11 cellular contexts compared by ENCODE assay signal in genomic region chr18:68840554-68841263, GRCh38. TPM values are rescaled to one million over a fixed set of nuclear protein-coding genes. Genes with fewer than 3 reads are reported as not detected.
DNase-seq lines count a peak whose midpoint lies in the region; ATAC-seq and TF ChIP-seq lines count a peak whose summit lies in the region.
"Had no signal": no experiment of that assay in that cellular context is flagged by ENCODE, and none has a peak within 500 bp of the region (broad histone marks: within the 10 kb centered on the region; RNA-seq: fewer than 3 reads in every experiment).

No MANE protein-coding gene starts in this region.

- H3K4me3 Mint-ChIP-seq in H9, result no peak overlapping the region
- H3K4me3 Mint-ChIP-seq: activated T-cell treated with anti-CD3 and anti-CD28 coated beads, Interleukin-2, amount 50 U/mL, for 4 hours; stimulated activated naive CD8-positive, alpha-beta T cell treated with anti-CD3 and anti-CD28 coated beads, Interleukin-15, Interleukin-2, amounts not matched to agents 100 ng/mL and 50 ng/mL, for 24 hours had no signal

- H2BK12ac ChIP-seq in H9 (ENCODE audit: insufficient read length, low read depth, low read length), result no peak overlapping the region

- H4K20me1 ChIP-seq in H9 (ENCODE audit: control insufficient read depth, insufficient read depth, insufficient read length), result no peaks in the 10 kb centered on the region

- no peak overlapping the region for H3K4ac ChIP-seq in H9 (ENCODE audit: low read depth, low read length)

- no peak for ATAC-seq in GM19397 (IDR thresholded peaks at IDR 0.05; ENCODE audit: unreplicated experiment)
- ATAC-seq: activated T-cell treated with anti-CD3 and anti-CD28 coated beads, Interleukin-2, amount 50 U/mL, for 4 hours had no signal

- H3K36me3 Mint-ChIP-seq in H9 (ENCODE audit: insufficient read depth in 1 of 3, low read depth in 3 of 3), result no peaks in the 10 kb centered on the region

- no peak overlapping the region for H3K23ac ChIP-seq in H9 (ENCODE audit: insufficient read length, low read depth, low read length)

- H3K27ac ChIP-seq in H9 (ENCODE audit: insufficient read length, low read depth, low read length) (no peak overlapping the region), RWPE1 (no peak overlapping the region)

- H3K4me3 ChIP-seq in fibroblast of villous mesenchyme (ENCODE audit: low read depth, low read length), result no peak overlapping the region

- no CpG with 5 or more reads among the region's 7 CpGs for WGBS in H9 (ENCODE audit: extremely low coverage, insufficient read length, low lambda C conversion rate)

- H3K9me3 ChIP-seq in H9 (ENCODE audit: control insufficient read depth, low read depth, low read length), result no peaks in the 10 kb centered on the region

- no peaks in the 10 kb centered on the region for H3K23me2 ChIP-seq in H9 (ENCODE audit: insufficient read length, low read depth, low read length, poor library complexity, severe bottlenecking)

- no peak overlapping the region for H3K4me2 ChIP-seq in H9 (ENCODE audit: insufficient read depth, insufficient read length, low read length)

- POLR2A ChIA-PET in RWPE1 (lab: Yijun Ruan, JAX; ENCODE audit: low non-redundant PET), result no interaction called here

- no peaks in the 10 kb centered on the region for H3K9me3 Mint-ChIP-seq in H9
- H3K9me3 Mint-ChIP-seq: activated T-cell treated with anti-CD3 and anti-CD28 coated beads, Interleukin-2, amount 50 U/mL, for 4 hours; stimulated activated naive CD8-positive, alpha-beta T cell treated with anti-CD3 and anti-CD28 coated beads, Interleukin-15, Interleukin-2, amounts not matched to agents 100 ng/mL and 50 ng/mL, for 24 hours had no signal

- no peak overlapping the region for H3T11ph ChIP-seq in H9 (ENCODE audit: low read length)

- no peak overlapping the region for H2BK15ac ChIP-seq in H9 (ENCODE audit: low read depth, low read length)

- no peak overlapping the region for H3K56ac ChIP-seq in H9 (ENCODE audit: insufficient read length, low read depth, low read length)

- no peak overlapping the region for H2BK5ac ChIP-seq in H9 (ENCODE audit: insufficient read length, low read length)

- no peaks in the 10 kb centered on the region for H3K79me1 ChIP-seq in H9 (ENCODE audit: insufficient read depth, low read depth, low read length, poor library complexity, severe bottlenecking)

- H3K27me3 Mint-ChIP-seq in H9 (ENCODE audit: low read depth), result no peaks in the 10 kb centered on the region
- H3K27me3 Mint-ChIP-seq: stimulated activated naive CD8-positive, alpha-beta T cell treated with anti-CD3 and anti-CD28 coated beads, Interleukin-15, Interleukin-2, amounts not matched to agents 100 ng/mL and 50 ng/mL, for 24 hours had no signal

- H3K27me3 ChIP-seq in H9 (ENCODE audit: insufficient read depth, low read length), result no peaks in the 10 kb centered on the region

- H3K18ac ChIP-seq in H9 (ENCODE audit: insufficient read length, low read depth, low read length), result no peak overlapping the region

- H3K14ac ChIP-seq in H9 (ENCODE audit: insufficient read depth, low read length), result no peak overlapping the region

- TF ChIP-seq CTCF in H9 (conservative IDR thresholded peaks at IDR 0.05), result no peak
- TF ChIP-seq CTCF in RWPE1 (conservative IDR thresholded peaks at IDR 0.05; ENCODE audit: low read depth), result no peak
- TF ChIP-seq CTCF in fibroblast of villous mesenchyme (IDR thresholded peaks at IDR 0.05; ENCODE audit: insufficient read depth, low read depth, low read length), result no peak

- no peak overlapping the region for H4K8ac ChIP-seq in H9 (replicated peaks; ENCODE audit: insufficient read length, low read depth, low read length)

- no peak overlapping the region for H4K91ac ChIP-seq in H9 (ENCODE audit: insufficient read length, low read depth, low read length)

- H3K79me2 ChIP-seq in H9 (ENCODE audit: insufficient read depth, low read length), result no peaks in the 10 kb centered on the region

- no peak overlapping the region for H2AK5ac ChIP-seq in H9 (ENCODE audit: insufficient read length, low read length)

- CTCF ChIA-PET in RWPE1 (lab: Yijun Ruan, JAX), result interaction anchor here (0.5 kb wide), 1 partner anchor 999 kb away, joined by 3 read pairs; no protein-coding TSS in a partner anchor

- H2AFZ ChIP-seq in H9 (ENCODE audit: low read length), result no peak overlapping the region

- DNase-seq in H9 (no peak), RWPE1 (ENCODE audit: low spot score) (peak; percentile 55), fibroblast of villous mesenchyme (ENCODE audit: low read depth) (peak; percentile 97), renal cortical epithelial cell (ENCODE audit: low read depth) (peak; percentile 86), COR-L47 (lab: John Stamatoyannopoulos, UW) (no peak), NCI-H524 (lab: John Stamatoyannopoulos, UW) (no peak)
- no peak for DNase-seq in effector CD8-positive, alpha-beta T cell (lab: John Stamatoyannopoulos, UW)
- DNase-seq: activated T-cell treated with anti-CD3 and anti-CD28 coated beads, Interleukin-2, amount 50 U/mL, for 4 hours; NCI-H2171 treated with DMSO at 0.1 percent for 48 hours had no signal

- peak overlapping the region in 2 of 3 experiments; percentile 42 to 62; a peak in 2 of 7 replicates for H3K27ac Mint-ChIP-seq in H9
- H3K27ac Mint-ChIP-seq: stimulated activated naive CD8-positive, alpha-beta T cell treated with anti-CD3 and anti-CD28 coated beads, Interleukin-15, Interleukin-2, amounts not matched to agents 100 ng/mL and 50 ng/mL, for 24 hours had no signal

- no peak overlapping the region for H2BK120ac ChIP-seq in H9 (ENCODE audit: low read depth, low read length, poor library complexity, severe bottlenecking)

- H3K9ac ChIP-seq in H9 (ENCODE audit: extremely low read depth, insufficient read length, low read length), result no peak overlapping the region

- H3K4me1 Mint-ChIP-seq in H9, result peaks cover 4 to 8% of the 10 kb centered on the region in 2 experiments

- no peak overlapping the region for H2BK20ac ChIP-seq in H9 (ENCODE audit: low read depth, low read length, poor library complexity, severe bottlenecking)

- H3K4me1 ChIP-seq in H9 (ENCODE audit: insufficient read depth, low read length), result no peaks in the 10 kb centered on the region

- H4K5ac ChIP-seq in H9 (ENCODE audit: insufficient read length, low read depth, low read length), result no peak overlapping the region

RNA-seq across cellular contexts. Expression of gene CCDC102B, which starts 42.8 kb away (rescaled TPM):
- 1.2 and 1.6 TPM in 2 replicates for total RNA-seq in H9 (2021)
- total RNA-seq in fibroblast of villous mesenchyme, result 10.4 and 20.9 TPM in 2 replicates
- total RNA-seq in renal cortical epithelial cell, result 1.3 and 2.6 TPM in 2 replicates

Comparison
In these comparisons a context has a peak if more than half of its experiments do, and no peak if none do; other contexts are left out.
1. DNase-seq: peak in RWPE1 (single experiment), fibroblast of villous mesenchyme (single experiment) and renal cortical epithelial cell (single experiment); none in H9 (single experiment), effector CD8-positive, alpha-beta T cell (single experiment), COR-L47 (single experiment) and NCI-H524 (0 of 2).